Comparison of ENCODE assay signal across 8 cellular contexts in genomic region chr1:45569962-45570581, GRCh38. TPM values are rescaled to one million over a fixed set of nuclear protein-coding genes. Genes with fewer than 3 reads are reported as not detected.
DNase-seq lines count a peak whose midpoint lies in the region; ATAC-seq and FAIRE-seq lines count a peak whose summit lies in the region.

No MANE protein-coding gene starts in this region.

- peak; percentile 53 to 86 for DNase-seq in NCI-H526 (lab: John Stamatoyannopoulos, UW)
- peak; percentile 54 to 72 for DNase-seq in activated CD4-positive, alpha-beta T cell treated with anti-CD3 and anti-CD28 coated beads, Interleukin-2, amount 50 U/mL, for 24 hours (ENCODE audit: low read depth in 1 of 2, low spot score in 1 of 2)
- DNase-seq in dermis microvascular lymphatic vessel endothelial cell (ENCODE audit: low read depth in 2 of 2): peak; percentile 52 to 74
- DNase-seq in lung microvascular endothelial cell (ENCODE audit: low read depth in 2 of 2): peak; percentile 80 to 83
- DNase-seq in stimulated activated CD8-positive, alpha-beta memory T cell treated with anti-CD3 and anti-CD28 coated beads, Interleukin-15, amount 100 ng/mL, for 1 hour (ENCODE audit: low read depth): peak; percentile 53

- peak; percentile 17 for FAIRE-seq in G401.6 (lab: Jason Lieb, UNC)

- peak; percentile 46 for ATAC-seq in HG03175 (IDR thresholded peaks at IDR 0.05; ENCODE audit: unreplicated experiment)
- no peak for ATAC-seq in GM19023 (IDR thresholded peaks at IDR 0.05; ENCODE audit: unreplicated experiment)

RNA-seq across cellular contexts. Expression of gene NASP, which starts 13.8 kb away (rescaled TPM):
- total RNA-seq in dermis microvascular lymphatic vessel endothelial cell: 64.9 and 69.4 TPM in 2 replicates
- total RNA-seq in lung microvascular endothelial cell: 55.6 and 67.8 TPM in 2 replicates

RNA-seq across cellular contexts. Expression of gene AKR1A1, which starts 19.4 kb away (rescaled TPM):
- total RNA-seq in dermis microvascular lymphatic vessel endothelial cell: 185 and 277 TPM in 2 replicates
- 189 and 290 TPM in 2 replicates for total RNA-seq in lung microvascular endothelial cell

RNA-seq across cellular contexts. Expression of gene PRDX1, which starts 48.4 kb away (rescaled TPM):
- total RNA-seq in dermis microvascular lymphatic vessel endothelial cell: 625 and 802 TPM in 2 replicates
- total RNA-seq in lung microvascular endothelial cell: 759 and 904 TPM in 2 replicates

RNA-seq across cellular contexts. Expression of gene CCDC17, which starts 53.8 kb away (rescaled TPM):
- total RNA-seq in dermis microvascular lymphatic vessel endothelial cell (0.51 and 1.0 TPM in 2 replicates), lung microvascular endothelial cell (0.22 and 0.60 TPM in 2 replicates)
